In the genomic region with DNA sequence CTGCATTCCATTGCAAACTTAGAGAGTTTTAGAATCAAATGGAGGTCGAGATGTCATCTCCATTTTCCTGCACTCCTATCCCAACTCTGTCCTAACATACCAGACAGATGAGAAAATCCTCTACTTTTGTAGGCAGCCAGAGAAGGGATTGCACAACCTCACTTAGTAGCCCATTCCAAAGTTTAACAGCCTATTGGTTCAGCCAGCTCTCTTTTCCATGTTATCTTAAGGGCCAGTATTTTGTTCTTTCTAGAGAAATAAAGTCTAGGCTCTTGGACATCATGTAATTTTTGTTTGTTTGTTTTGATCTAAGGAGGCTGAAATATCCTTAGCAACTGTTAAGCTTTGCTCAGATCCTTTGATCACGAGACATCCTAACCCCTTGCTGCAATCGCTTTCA, we compare ENCODE assay signal across 14 cellular contexts.
DNase-seq lines count a peak whose midpoint lies in the region; ATAC-seq and TF ChIP-seq lines count a peak whose summit lies in the region.
"Had no signal": no experiment of that assay in that cellular context is flagged by ENCODE, and none has a peak within 500 bp of the region (broad histone marks: within the 10 kb centered on the region; RNA-seq: fewer than 3 reads in every experiment).

No MANE protein-coding gene starts in this region.

- TF ChIP-seq CTCF in AG09319 (IDR thresholded peaks at IDR 0.05; ENCODE audit: low read depth, low read length), result no peak
- no peak for TF ChIP-seq CTCF in RWPE2 (IDR thresholded peaks at IDR 0.05; ENCODE audit: poor library complexity, severe bottlenecking)
- no peak for TF ChIP-seq CTCF in neural progenitor cell (IDR thresholded peaks at IDR 0.05)
- TF ChIP-seq CTCF in Calu3 (IDR thresholded peaks at IDR 0.05; ENCODE audit: unreplicated experiment), result no peak

- H3K27me3 ChIP-seq in RWPE2 (ENCODE audit: insufficient read depth, poor library complexity, severe bottlenecking) (no peaks in the 10 kb centered on the region), neural progenitor cell (no peaks in the 10 kb centered on the region)
- H3K27me3 ChIP-seq: MG63 had no signal

- no peak overlapping the region for H3K27ac Mint-ChIP-seq in neural progenitor cell
- no peak overlapping the region for H3K27ac Mint-ChIP-seq in Calu3 (ENCODE audit: unreplicated experiment)

- H3K4me2 ChIP-seq in neural progenitor cell, result no peak overlapping the region

- H3K9me3 Mint-ChIP-seq in neural progenitor cell, result peaks cover 2% of the 10 kb centered on the region
- no peaks in the 10 kb centered on the region for H3K9me3 Mint-ChIP-seq in Calu3 (ENCODE audit: low read depth, unreplicated experiment)
- H3K9me3 Mint-ChIP-seq: CD4-positive, alpha-beta memory T cell had no signal

- H3K36me3 Mint-ChIP-seq in neural progenitor cell (no peaks in the 10 kb centered on the region), Calu3 (ENCODE audit: insufficient read depth, unreplicated experiment) (no peaks in the 10 kb centered on the region)
- H3K36me3 Mint-ChIP-seq: CD4-positive, alpha-beta memory T cell had no signal

- ATAC-seq in RWPE2 (ENCODE audit: low read depth), result peak; percentile 60
- ATAC-seq: mucosa of descending colon had no signal

- H3K36me3 ChIP-seq in RWPE2 (ENCODE audit: low read depth) (no peaks in the 10 kb centered on the region), neural progenitor cell (no peaks in the 10 kb centered on the region)
- H3K36me3 ChIP-seq: MG63 had no signal

- H3K27me3 Mint-ChIP-seq in neural progenitor cell (ENCODE audit: insufficient read depth, low read depth) (peaks cover 4% of the 10 kb centered on the region), Calu3 (ENCODE audit: unreplicated experiment) (no peaks in the 10 kb centered on the region)

- BruUV-seq in Calu3 (replicated peaks; lab: Mats Ljungman, UMichigan), result no TSS peak

- H3K9me3 ChIP-seq in RWPE2 (ENCODE audit: severe bottlenecking), result no peaks in the 10 kb centered on the region
- no peaks in the 10 kb centered on the region for H3K9me3 ChIP-seq in neural progenitor cell (ENCODE audit: low read depth)
- H3K9me3 ChIP-seq: MG63, mucosa of descending colon had no signal

- H3K4me3 ChIP-seq in RWPE2 (ENCODE audit: severe bottlenecking) (no peak overlapping the region), neural progenitor cell (no peak overlapping the region)
- H3K4me3 ChIP-seq: MG63, mucosa of descending colon had no signal

- H3K4me1 ChIP-seq in RWPE2 (ENCODE audit: insufficient read depth, poor library complexity, severe bottlenecking), result no peaks in the 10 kb centered on the region
- H3K4me1 ChIP-seq in neural progenitor cell, result peaks cover 30% of the 10 kb centered on the region

- H3K4me3 Mint-ChIP-seq in neural progenitor cell (no peak overlapping the region), Calu3 (ENCODE audit: low read depth, unreplicated experiment) (no peak overlapping the region)
- H3K4me3 Mint-ChIP-seq: CD4-positive, alpha-beta memory T cell had no signal

- CTCF ChIA-PET in Calu3 (lab: Charles Lee), result no interaction called here

- H3K9ac ChIP-seq in neural progenitor cell, result no peak overlapping the region

- H4K20me1 ChIP-seq in neural progenitor cell (ENCODE audit: low read depth), result no peaks in the 10 kb centered on the region

- H3F3A ChIP-seq in neural progenitor cell (ENCODE audit: low read depth), result peaks cover 6% of the 10 kb centered on the region

- no peaks in the 10 kb centered on the region for H3K79me2 ChIP-seq in neural progenitor cell (ENCODE audit: low read depth)

- H3K27ac ChIP-seq in RWPE2 (ENCODE audit: poor library complexity, severe bottlenecking), result no peak overlapping the region
- no peak overlapping the region for H3K27ac ChIP-seq in neural progenitor cell

- DNase-seq in AG09319 (ENCODE audit: extremely low read depth, low read depth), result peak; percentile 60
- no peak for DNase-seq in RWPE2 (ENCODE audit: low spot score)
- peak; percentile 36 for DNase-seq in fibroblast of the conjunctiva (ENCODE audit: low read depth)
- no peak for DNase-seq in neural progenitor cell (ENCODE audit: low spot score)
- DNase-seq in putamen (ENCODE audit: low spot score), result no peak
- DNase-seq in activated CD4-positive, alpha-beta T cell treated with anti-CD3 and anti-CD28 coated beads for 1 hour, result no peak
- no peak for DNase-seq in Calu3
- no peak for DNase-seq in DMS79 (lab: John Stamatoyannopoulos, UW)
- DNase-seq: CD4-positive, alpha-beta memory T cell; effector CD8-positive, alpha-beta T cell; MG63; mucosa of descending colon; stimulated activated CD4-positive, alpha-beta T cell treated with anti-CD3 and anti-CD28 coated beads, Interleukin-2, amount 100 ng/mL, for 24 hours; substantia nigra had no signal

- intact Hi-C loops in Calu3 (cut with micrococcal nuclease; ENCODE audit: unreplicated experiment), result loop anchor here (5.0 kb wide), 1 partner anchor 121 kb away; no protein-coding TSS in a partner anchor

- H3K4me1 Mint-ChIP-seq in neural progenitor cell, result peaks cover 11% of the 10 kb centered on the region
- H3K4me1 Mint-ChIP-seq in Calu3 (ENCODE audit: low read depth, unreplicated experiment), result no peaks in the 10 kb centered on the region
- H3K4me1 Mint-ChIP-seq: CD4-positive, alpha-beta memory T cell had no signal

- peak overlapping the region; percentile 30 for H2AFZ ChIP-seq in neural progenitor cell (replicated peaks)

Comparison
In these comparisons a context has a peak if more than half of its experiments do, and no peak if none do; other contexts are left out.
1. DNase-seq: peak in AG09319 (single experiment) and fibroblast of the conjunctiva (single experiment); none in RWPE2 (single experiment), neural progenitor cell (single experiment), putamen (single experiment), activated CD4-positive, alpha-beta T cell treated with anti-CD3 and anti-CD28 coated beads for 1 hour (single experiment), Calu3 (single experiment) and DMS79 (single experiment).